8 cellular contexts compared by ENCODE assay signal in the genomic region with DNA sequence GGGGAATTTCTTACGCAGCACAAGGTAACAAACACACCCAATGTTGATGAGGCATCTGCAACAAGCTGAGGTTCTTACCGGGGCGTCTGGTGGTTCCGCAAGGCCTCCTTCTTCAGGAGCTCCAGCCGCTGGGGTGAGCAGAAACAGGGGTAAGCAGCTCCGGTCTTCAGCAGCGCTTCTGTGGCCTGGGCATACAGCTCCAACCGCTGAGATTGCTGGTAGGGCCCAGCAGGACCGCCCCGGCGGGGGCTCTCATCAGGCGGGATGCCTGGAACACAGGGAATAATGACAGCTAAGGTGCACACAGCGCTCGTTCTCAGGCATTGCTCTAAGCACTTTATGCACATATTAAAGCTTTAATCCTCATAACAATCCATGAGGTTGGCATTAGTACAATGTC.
"Had no signal": no experiment of that assay in that cellular context is flagged by ENCODE, and none has a peak within 500 bp of the region (broad histone marks: within the 10 kb centered on the region; RNA-seq: fewer than 3 reads in every experiment).

No MANE protein-coding gene starts in this region.

- H3K4me2 ChIP-seq: KMS-11 had no signal

- H3K9ac ChIP-seq: GM23248, KMS-11 had no signal

- H3K27ac ChIP-seq: GM23248, HL-60, KMS-11 had no signal

- DNase-seq: GM23248, GOT3, H9, HCEC 1CT, Karpas-422, KBM-7 had no signal

- H3K4me3 ChIP-seq: GM23248 had no signal

- H2AFZ ChIP-seq: GM23248 had no signal
